Comparison of ENCODE assay signal across 11 cellular contexts in the genomic region with DNA sequence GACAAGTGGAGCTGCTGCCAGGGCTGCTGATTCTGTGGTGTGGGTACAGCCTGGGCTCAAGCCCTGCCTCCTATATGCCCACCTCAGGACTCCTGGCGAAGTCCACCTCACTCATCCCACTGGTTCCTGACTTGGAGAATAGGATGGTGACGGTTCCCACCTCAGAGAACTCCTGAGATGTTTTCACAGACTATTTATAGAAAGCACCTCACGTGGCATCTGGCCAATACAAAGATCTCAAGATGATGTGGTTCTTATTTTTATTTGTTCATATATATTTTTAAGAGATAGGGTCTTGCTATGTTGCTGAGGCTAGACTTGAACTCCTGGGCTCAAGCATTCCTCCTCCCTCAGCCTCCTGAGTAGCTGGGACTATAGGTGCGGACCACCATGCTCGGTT.
DNase-seq lines count a peak whose midpoint lies in the region; ATAC-seq and TF ChIP-seq lines count a peak whose summit lies in the region.
"Had no signal": no experiment of that assay in that cellular context is flagged by ENCODE, and none has a peak within 500 bp of the region (broad histone marks: within the 10 kb centered on the region; RNA-seq: fewer than 3 reads in every experiment).

No MANE protein-coding gene starts in this region.

- H3K27ac ChIP-seq in muscle layer of duodenum (ENCODE audit: low read length) (peak overlapping the region; percentile 94), tibial nerve (peak overlapping the region; percentile 79 to 85 (median 81))

- H3K36me3 Mint-ChIP-seq in activated naive CD8-positive, alpha-beta T cell treated with anti-CD3 and anti-CD28 coated beads, Interleukin-2, amount 50 U/mL, for 24 hours (ENCODE audit: low read depth), result peaks cover 65% of the 10 kb centered on the region
- peaks cover 58% of the 10 kb centered on the region for H3K36me3 Mint-ChIP-seq in activated naive CD8-positive, alpha-beta T cell treated with anti-CD3 and anti-CD28 coated beads for 36 hours
- H3K36me3 Mint-ChIP-seq in chondrocyte (ENCODE audit: low read depth), result peaks cover 9% of the 10 kb centered on the region

- no peak for DNase-seq in activated naive CD8-positive, alpha-beta T cell treated with anti-CD3 and anti-CD28 coated beads, Interleukin-2, amount 50 U/mL, for 24 hours
- DNase-seq in activated naive CD8-positive, alpha-beta T cell treated with anti-CD3 and anti-CD28 coated beads for 36 hours, result no peak
- DNase-seq in chondrocyte (ENCODE audit: low spot score), result no peak
- DNase-seq in tibial nerve (ENCODE audit: low spot score in 2 of 2), result no peak
- no peak for DNase-seq in SHP77 (lab: John Stamatoyannopoulos, UW)
- DNase-seq in MG63, result no peak
- DNase-seq: activated CD8-positive, alpha-beta memory T cell treated with anti-CD3 and anti-CD28 coated beads, Interleukin-2, amount 10 ng/mL, durations not matched to agents 7 days and 5 days; DMS153; stimulated activated CD4-positive, alpha-beta T cell treated with anti-CD3 and anti-CD28 coated beads, Interleukin-4, amount 100 ng/mL, for 4 hours had no signal

- TF ChIP-seq CTCF in chondrocyte (IDR thresholded peaks at IDR 0.05) (no peak), tibial nerve (IDR thresholded peaks at IDR 0.05) (no peak)

- H3K9me3 ChIP-seq in muscle layer of duodenum (ENCODE audit: control insufficient read depth in 1 of 2, low read length in 2 of 2), result no peaks in the 10 kb centered on the region
- H3K9me3 ChIP-seq in tibial nerve, result no peaks in the 10 kb centered on the region
- no peaks in the 10 kb centered on the region for H3K9me3 ChIP-seq in MG63

- H3K4me3 Mint-ChIP-seq in activated naive CD8-positive, alpha-beta T cell treated with anti-CD3 and anti-CD28 coated beads, Interleukin-2, amount 50 U/mL, for 24 hours, result no peak overlapping the region
- no peak overlapping the region for H3K4me3 Mint-ChIP-seq in activated naive CD8-positive, alpha-beta T cell treated with anti-CD3 and anti-CD28 coated beads for 36 hours
- H3K4me3 Mint-ChIP-seq in chondrocyte (ENCODE audit: unreplicated experiment), result no peak overlapping the region
- H3K4me3 Mint-ChIP-seq: activated CD8-positive, alpha-beta memory T cell treated with anti-CD3 and anti-CD28 coated beads, Interleukin-2, amount 10 ng/mL, durations not matched to agents 7 days and 5 days had no signal

- H3K27me3 ChIP-seq in muscle layer of duodenum (ENCODE audit: low read depth, low read length) (no peaks in the 10 kb centered on the region), tibial nerve (no peaks in the 10 kb centered on the region), MG63 (no peaks in the 10 kb centered on the region)

- H3K36me3 ChIP-seq in muscle layer of duodenum (ENCODE audit: control insufficient read depth in 1 of 2, insufficient read depth in 2 of 2, low read length in 2 of 2) (peaks cover 0 to 3% of the 10 kb centered on the region in 2 donors), tibial nerve (no peaks in the 10 kb centered on the region), MG63 (no peaks in the 10 kb centered on the region)

- no peak for ATAC-seq in activated naive CD8-positive, alpha-beta T cell treated with anti-CD3 and anti-CD28 coated beads, Interleukin-2, amount 50 U/mL, for 24 hours
- no peak for ATAC-seq in HG02678 (IDR thresholded peaks at IDR 0.05; ENCODE audit: unreplicated experiment)
- ATAC-seq: activated CD8-positive, alpha-beta memory T cell treated with anti-CD3 and anti-CD28 coated beads, Interleukin-2, amount 10 ng/mL, durations not matched to agents 7 days and 5 days had no signal

- no peak for TF ChIP-seq POLR2A in tibial nerve (IDR thresholded peaks at IDR 0.05)

- 84 to 91% methylated on average over 5 of the region's 5 CpGs for WGBS in tibial nerve, 2 donors

- no peak overlapping the region for H3K4me3 ChIP-seq in muscle layer of duodenum (ENCODE audit: low read depth in 1 of 2, low read length in 2 of 2)
- H3K4me3 ChIP-seq in tibial nerve, result no peak overlapping the region
- H3K4me3 ChIP-seq in MG63, result no peak overlapping the region

- peaks cover 58% of the 10 kb centered on the region for H3K4me1 Mint-ChIP-seq in activated naive CD8-positive, alpha-beta T cell treated with anti-CD3 and anti-CD28 coated beads, Interleukin-2, amount 50 U/mL, for 24 hours
- peaks cover 55% of the 10 kb centered on the region for H3K4me1 Mint-ChIP-seq in activated naive CD8-positive, alpha-beta T cell treated with anti-CD3 and anti-CD28 coated beads for 36 hours
- H3K4me1 Mint-ChIP-seq in chondrocyte (ENCODE audit: low read depth), result peaks cover 80% of the 10 kb centered on the region

- peak overlapping the region; percentile 92 for H3K27ac Mint-ChIP-seq in activated naive CD8-positive, alpha-beta T cell treated with anti-CD3 and anti-CD28 coated beads, Interleukin-2, amount 50 U/mL, for 24 hours
- no peak overlapping the region for H3K27ac Mint-ChIP-seq in activated naive CD8-positive, alpha-beta T cell treated with anti-CD3 and anti-CD28 coated beads for 36 hours
- peak overlapping the region; percentile 94 for H3K27ac Mint-ChIP-seq in chondrocyte (ENCODE audit: unreplicated experiment)

- H3K9me3 Mint-ChIP-seq in activated naive CD8-positive, alpha-beta T cell treated with anti-CD3 and anti-CD28 coated beads, Interleukin-2, amount 50 U/mL, for 24 hours, result peaks cover 8% of the 10 kb centered on the region
- H3K9me3 Mint-ChIP-seq in activated naive CD8-positive, alpha-beta T cell treated with anti-CD3 and anti-CD28 coated beads for 36 hours, result peaks cover 20% of the 10 kb centered on the region
- peaks cover 2% of the 10 kb centered on the region for H3K9me3 Mint-ChIP-seq in chondrocyte (ENCODE audit: low read depth)

- no peaks in the 10 kb centered on the region for H3K27me3 Mint-ChIP-seq in activated naive CD8-positive, alpha-beta T cell treated with anti-CD3 and anti-CD28 coated beads, Interleukin-2, amount 50 U/mL, for 24 hours
- H3K27me3 Mint-ChIP-seq in activated naive CD8-positive, alpha-beta T cell treated with anti-CD3 and anti-CD28 coated beads for 36 hours, result no peaks in the 10 kb centered on the region
- H3K27me3 Mint-ChIP-seq in chondrocyte (ENCODE audit: low read depth), result no peaks in the 10 kb centered on the region
- H3K27me3 Mint-ChIP-seq: activated CD8-positive, alpha-beta memory T cell treated with anti-CD3 and anti-CD28 coated beads, Interleukin-2, amount 10 ng/mL, durations not matched to agents 7 days and 5 days had no signal

- H3K4me1 ChIP-seq in muscle layer of duodenum (ENCODE audit: control insufficient read depth in 1 of 2, insufficient read depth in 2 of 2, low read length in 2 of 2) (peaks cover 3 to 20% of the 10 kb centered on the region in 2 donors), tibial nerve (peaks cover 0 to 34% (median 12%) of the 10 kb centered on the region in 4 donors)

- TF ChIP-seq EP300 in tibial nerve (IDR thresholded peaks at IDR 0.05), result no peak
